Comparison of ENCODE assay signal across 33 cellular contexts in the genomic region with DNA sequence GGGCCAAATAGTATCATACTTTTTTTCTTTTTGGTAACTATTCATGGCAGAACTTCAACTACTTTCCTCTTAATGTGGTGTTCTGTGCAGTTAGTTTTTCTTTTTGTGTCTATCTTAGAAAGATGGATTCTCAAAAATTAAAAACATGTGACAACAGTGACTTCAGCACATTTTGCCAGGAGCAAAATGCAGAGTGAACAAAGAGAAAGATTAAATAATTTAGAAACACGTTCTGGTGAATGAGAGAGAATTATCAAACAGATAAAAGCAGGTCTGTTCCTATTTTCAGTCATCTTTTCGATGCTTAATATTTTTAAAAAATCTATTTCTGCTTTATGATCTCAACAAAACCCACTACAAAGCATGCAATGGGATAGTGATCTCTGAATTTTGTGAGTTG.
"Had no signal": no experiment of that assay in that cellular context is flagged by ENCODE, and none has a peak within 500 bp of the region (broad histone marks: within the 10 kb centered on the region; RNA-seq: fewer than 3 reads in every experiment).

No MANE protein-coding gene starts in this region.

- H3K36me3 ChIP-seq: adrenal gland, ascending aorta, brain microvascular endothelial cell, breast epithelium, cardiac muscle cell, colonic mucosa had no signal

- H3K4me3 ChIP-seq: adrenal gland, ascending aorta, body of pancreas, breast epithelium, cardiac muscle cell, colonic mucosa had no signal

- H3K27me3 ChIP-seq: adrenal gland, ascending aorta, body of pancreas, brain microvascular endothelial cell, breast epithelium, cardiac muscle cell, colonic mucosa had no signal

- H3K4me1 ChIP-seq: adrenal gland, ascending aorta, breast epithelium, colonic mucosa had no signal

- ATAC-seq: activated naive CD4-positive, alpha-beta T cell treated with anti-CD3 and anti-CD28 coated beads, Interleukin-2, amount 50 U/mL, for 72 hours; activated naive CD8-positive, alpha-beta T cell treated with anti-CD3 and anti-CD28 coated beads, Interleukin-2, amount 50 U/mL, for 24 hours; activated T-cell treated with anti-CD3 and anti-CD28 coated beads, Interleukin-2, amount 50 U/mL, for 4 hours; activated T-cell treated with anti-CD3 and anti-CD28 coated beads, Interleukin-2, amount 50 U/mL, for 72 hours; activated T-helper 17 cell treated with anti-CD3 and anti-CD28 coated beads, Interleukin-2, amount 50 U/mL, for 72 hours; body of pancreas had no signal

- H3K9me3 ChIP-seq: adrenal gland, ascending aorta, body of pancreas, breast epithelium, colonic mucosa had no signal

- DNase-seq: activated effector memory CD4-positive, alpha-beta T cell treated with Interleukin-2 at 50 U/mL for 16 hours; activated gamma-delta T cell; activated gamma-delta T cell treated with Interleukin-2 at 50 U/mL for 16 hours; activated naive CD4-positive, alpha-beta T cell; activated naive CD4-positive, alpha-beta T cell treated with anti-CD3 and anti-CD28 coated beads for 36 hours; activated naive CD4-positive, alpha-beta T cell treated with anti-CD3 and anti-CD28 coated beads, Interleukin-2, amount 10 ng/mL, durations not matched to agents 7 days and 5 days; activated naive CD4-positive, alpha-beta T cell treated with anti-CD3 and anti-CD28 coated beads, Interleukin-2, amount 50 U/mL, for 16 hours; activated naive CD4-positive, alpha-beta T cell treated with Interleukin-2 at 50 U/mL for 16 hours; activated naive CD8-positive, alpha-beta T cell treated with anti-CD3 and anti-CD28 coated beads for 36 hours; activated naive CD8-positive, alpha-beta T cell treated with anti-CD3 and anti-CD28 coated beads, Interleukin-2, amount 10 ng/mL, durations not matched to agents 7 days and 5 days; activated naive CD8-positive, alpha-beta T cell treated with anti-CD3 and anti-CD28 coated beads, Interleukin-2, amount 50 U/mL, for 24 hours; activated T-cell treated with anti-CD3 and anti-CD28 coated beads, Interleukin-2, amount 50 U/mL, for 4 hours; activated T-cell treated with anti-CD3 and anti-CD28 coated beads, Interleukin-2, amount 50 U/mL, for 48 hours; activated T-cell treated with anti-CD3 and anti-CD28 coated beads, Interleukin-2, amount 50 U/mL, for 72 hours; adrenal gland; amniotic stem cell; amygdala; anterior cingulate cortex; aorta; body of pancreas; brain microvascular endothelial cell; caudate nucleus; central memory CD4-positive, alpha-beta T cell; cerebellar nuclear complex; colonic mucosa had no signal

- H3K27ac ChIP-seq: adrenal gland, ascending aorta, body of pancreas, brain microvascular endothelial cell, breast epithelium, cardiac muscle cell, colonic mucosa had no signal

- FAIRE-seq: astrocyte, bronchial epithelial cell, colon had no signal
